In the genomic region with DNA sequence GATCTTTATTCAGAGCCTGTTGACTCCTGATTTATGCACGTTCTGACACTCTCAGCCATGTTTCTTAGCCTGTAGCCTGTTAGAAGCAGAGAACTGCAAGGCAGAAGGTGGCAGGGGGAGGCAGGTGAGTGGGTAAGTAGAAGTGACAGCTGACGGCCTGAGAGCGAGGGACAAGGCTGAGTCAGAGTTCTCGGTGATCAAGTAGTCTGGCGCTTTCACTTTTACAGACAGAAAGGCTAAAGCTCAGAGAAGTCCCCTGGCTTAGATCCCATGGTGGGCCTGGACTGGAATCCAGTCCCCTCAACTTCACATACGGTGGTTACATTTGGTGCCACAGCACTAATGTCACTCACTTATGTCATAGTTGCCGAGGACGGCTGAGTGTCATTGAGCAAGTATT, we compare ENCODE assay signal across 11 cellular contexts.
A peak's percentile ranks its signal among the peaks of the same experiment; 100 is the strongest.
DNase-seq lines count a peak whose midpoint lies in the region; ATAC-seq, FAIRE-seq and TF ChIP-seq lines count a peak whose summit lies in the region.
"Had no signal": no experiment of that assay in that cellular context is flagged by ENCODE, and none has a peak within 500 bp of the region (broad histone marks: within the 10 kb centered on the region; RNA-seq: fewer than 3 reads in every experiment).

No MANE protein-coding gene starts in this region.

- H3K27ac ChIP-seq in gastroesophageal sphincter (peak overlapping the region; percentile 85 to 94 (median 92)), pancreas (no peak overlapping the region)
- H3K27ac ChIP-seq: C4-2B had no signal

- no peak for TF ChIP-seq CTCF in gastroesophageal sphincter (IDR thresholded peaks at IDR 0.05)
- TF ChIP-seq CTCF in pancreas (IDR thresholded peaks at IDR 0.05), result no peak

- H3K9me3 ChIP-seq in gastroesophageal sphincter (no peaks in the 10 kb centered on the region), pancreas (no peaks in the 10 kb centered on the region)

- in situ Hi-C loops in ACHN (cut with HindIII; ENCODE audit: low pct_ligation_motif_present, low pct_unique_long_range_greater_than_20kb, low sequenced_read_pairs), result no loop called here

- H3K27me3 ChIP-seq in gastroesophageal sphincter (no peaks in the 10 kb centered on the region), pancreas (no peaks in the 10 kb centered on the region)

- FAIRE-seq in pancreas (lab: Jason Lieb, UNC), result no peak
- FAIRE-seq: bronchial epithelial cell had no signal

- H3K4me1 ChIP-seq in gastroesophageal sphincter (peaks cover 3 to 71% (median 23%) of the 10 kb centered on the region in 3 donors), pancreas (peaks cover 0 to 7% (median 0%) of the 10 kb centered on the region in 3 donors)

- H3K4me3 ChIP-seq in gastroesophageal sphincter (peak overlapping the region; percentile 33 to 41), pancreas (no peak overlapping the region)

- TF ChIP-seq EP300 in gastroesophageal sphincter (IDR thresholded peaks at IDR 0.05), result no peak

- WGBS in gastroesophageal sphincter (ENCODE audit: low coverage in 1 of 2), 2 donors, result 5 to 26% methylated on average over 5 to 8 of the region's 8 CpGs
- 84 to 87% methylated on average over 8 of the region's 8 CpGs for WGBS in pancreas, 2 donors

- no peak for TF ChIP-seq POLR2A in gastroesophageal sphincter (IDR thresholded peaks at IDR 0.05)

- intact Hi-C loops in pancreas (cut with DNase I), result no loop called here

- H3K36me3 ChIP-seq in gastroesophageal sphincter (peaks cover 0 to 2% of the 10 kb centered on the region in 2 donors), pancreas (no peaks in the 10 kb centered on the region)

- peak; percentile 42 for DNase-seq in ACHN
- DNase-seq in RPMI7951 (ENCODE audit: low read depth), result peak; percentile 58
- no peak for DNase-seq in pancreas
- no peak for DNase-seq in HUDEP-2 (lab: John Stamatoyannopoulos, UW; ENCODE audit: unreplicated experiment in 76 of 76)
- no peak for DNase-seq in NCI-H2196 treated with DMSO at 0.1 percent for 48 hours (lab: John Stamatoyannopoulos, UW; ENCODE audit: unreplicated experiment)
- DNase-seq in NCI-H2227 (lab: John Stamatoyannopoulos, UW; ENCODE audit: unreplicated experiment), result no peak
- DNase-seq: NCI-H187 had no signal

- ATAC-seq in gastroesophageal sphincter (peak; percentile 40), pancreas (peak in 3 of 4 donors; percentile 34 to 52 (median 44)), HG03571 (IDR thresholded peaks at IDR 0.05; ENCODE audit: unreplicated experiment) (no peak)

Comparison
In these comparisons a context has a peak if more than half of its experiments do, and no peak if none do; other contexts are left out.
1. DNase-seq: peak in ACHN (single experiment) and RPMI7951 (single experiment); none in pancreas (0 of 6), HUDEP-2 (0 of 76), NCI-H2196 treated with DMSO at 0.1 percent for 48 hours (single experiment) and NCI-H2227 (single experiment).
2. H3K27ac ChIP-seq: peak in gastroesophageal sphincter (4 of 4); none in pancreas (0 of 4).
3. H3K4me3 ChIP-seq: peak in gastroesophageal sphincter (2 of 2); none in pancreas (0 of 4).